12 cellular contexts compared by ENCODE assay signal in genomic region chr1:48859429-48859828, GRCh38.
DNase-seq lines count a peak whose midpoint lies in the region; ATAC-seq lines count a peak whose summit lies in the region.
"Had no signal": no experiment of that assay in that cellular context is flagged by ENCODE, and none has a peak within 500 bp of the region (broad histone marks: within the 10 kb centered on the region; RNA-seq: fewer than 3 reads in every experiment).

No MANE protein-coding gene starts in this region.

- peak overlapping the region; percentile 36 for H3K27ac ChIP-seq in epithelial cell of prostate
- H3K27ac ChIP-seq: stomach had no signal

- no peak for ATAC-seq in HG02870 (IDR thresholded peaks at IDR 0.05; ENCODE audit: unreplicated experiment)

- DNase-seq in AG08395 (ENCODE audit: low spot score): peak; percentile 9
- DNase-seq in M059J (ENCODE audit: low read depth): peak; percentile 28
- DNase-seq in NCI-H748 (lab: John Stamatoyannopoulos, UW; ENCODE audit: unreplicated experiment): peak; percentile 88
- DNase-seq in epithelial cell of prostate (ENCODE audit: low read depth, low spot score): no peak
- no peak for DNase-seq in superior temporal gyrus (ENCODE audit: extremely low spot score)
- no peak for DNase-seq in islet precursor cell
- no peak for DNase-seq in AG08396 (ENCODE audit: low spot score)
- DNase-seq: activated CD4-positive, alpha-beta memory T cell treated with anti-CD3 and anti-CD28 coated beads, Interleukin-2, amount 10 ng/mL, durations not matched to agents 7 days and 5 days; amygdala; NCI-H2171; stomach had no signal

Comparison
In these comparisons a context has a peak if more than half of its experiments do, and no peak if none do; other contexts are left out.
1. DNase-seq: peak in AG08395 (single experiment), M059J (single experiment) and NCI-H748 (single experiment); none in epithelial cell of prostate (single experiment), superior temporal gyrus (single experiment), islet precursor cell (single experiment) and AG08396 (single experiment).